ENCODE assay signal across 8 cellular contexts in genomic region chr7:22726345-22726848, GRCh38. TPM values are rescaled to one million over a fixed set of nuclear protein-coding genes. Genes with fewer than 3 reads are reported as not detected.
DNase-seq lines count a peak whose midpoint lies in the region; ATAC-seq and TF ChIP-seq lines count a peak whose summit lies in the region.

No MANE protein-coding gene starts in this region.

- H3K9ac ChIP-seq in adipocyte (ENCODE audit: low read length) (peak overlapping the region; percentile 95), skeletal muscle tissue (ENCODE audit: low read depth in 1 of 3, low read length in 3 of 3) (peak overlapping the region in 1 of 3 donors; percentile 62)

- H3K36me3 ChIP-seq in adipocyte (ENCODE audit: control insufficient read depth, insufficient read depth, low read length, severe bottlenecking) (peaks cover 23% of the 10 kb centered on the region), skeletal muscle tissue (ENCODE audit: control insufficient read depth in 3 of 3, insufficient read depth in 3 of 3, low read length in 3 of 3) (no peaks in the 10 kb centered on the region)

- peak overlapping the region; percentile 82 for H3K27ac ChIP-seq in skeletal muscle tissue (ENCODE audit: low read depth, low read length)

- in situ Hi-C loops in G401 (cut with HindIII; ENCODE audit: low sequenced_read_pairs): no loop called here

- peak; percentile 69 for ATAC-seq in GM21529 (IDR thresholded peaks at IDR 0.05; ENCODE audit: unreplicated experiment)
- ATAC-seq in SK-N-SH treated with all-trans-retinoic acid at 6 μM for 48 hours: peak; percentile 80

- H3K4me1 ChIP-seq in adipocyte (ENCODE audit: control insufficient read depth, insufficient read depth, low read length): peaks cover 57% of the 10 kb centered on the region
- peaks cover 43 to 52% (median 43%) of the 10 kb centered on the region in 3 donors for H3K4me1 ChIP-seq in skeletal muscle tissue (ENCODE audit: control insufficient read depth in 3 of 3, insufficient read depth in 3 of 3, low read length in 3 of 3)

- no peaks in the 10 kb centered on the region for H3K9me3 ChIP-seq in adipocyte (ENCODE audit: control insufficient read depth, low read length)
- H3K9me3 ChIP-seq in skeletal muscle tissue (ENCODE audit: control insufficient read depth in 3 of 3, low read length in 3 of 3): no peaks in the 10 kb centered on the region

- no peaks in the 10 kb centered on the region for H3K27me3 ChIP-seq in adipocyte (replicated peaks; ENCODE audit: control insufficient read depth, insufficient read depth, low read length)
- no peaks in the 10 kb centered on the region for H3K27me3 ChIP-seq in skeletal muscle tissue (ENCODE audit: control insufficient read depth in 3 of 3, insufficient read depth in 3 of 3, low read length in 3 of 3)

- peak; percentile 23 for DNase-seq in G401 (ENCODE audit: low spot score)
- DNase-seq in HuH-7.5 (ENCODE audit: low spot score): peak; percentile 46
- DNase-seq in adipocyte (ENCODE audit: low read depth): peak; percentile 87
- peak; percentile 82 for DNase-seq in iPS DF 19.7 (ENCODE audit: low read depth, low spot score)
- DNase-seq in mesenteric fat pad (ENCODE audit: low spot score): no peak

- H3K4me3 ChIP-seq in adipocyte (ENCODE audit: low read length) (peak overlapping the region; percentile 88), skeletal muscle tissue (ENCODE audit: low read length in 3 of 3) (peak overlapping the region; percentile 39 to 67 (median 42))

TF ChIP-seq in SK-N-SH treated with all-trans-retinoic acid at 6 μM for 48 hours, 23 proteins besides CTCF, POLR2A, EP300 and RAD21:
- TF ChIP-seq SNAI2 (CRISPR knock-in tag; IDR thresholded peaks at IDR 0.05) (no peak), ZFP30 (CRISPR knock-in tag; IDR thresholded peaks at IDR 0.05) (no peak), ISL1 (CRISPR knock-in tag; IDR thresholded peaks at IDR 0.05) (no peak), GLIS3 (CRISPR knock-in tag; IDR thresholded peaks at IDR 0.05) (no peak), TCF4 (CRISPR knock-in tag; IDR thresholded peaks at IDR 0.05; ENCODE audit: borderline replicate concordance) (no peak), TOX (CRISPR knock-in tag; IDR thresholded peaks at IDR 0.05; ENCODE audit: borderline replicate concordance) (no peak), ARNTL (CRISPR knock-in tag; IDR thresholded peaks at IDR 0.05; ENCODE audit: borderline replicate concordance, low read depth) (no peak), PPARA (CRISPR knock-in tag; IDR thresholded peaks at IDR 0.05; ENCODE audit: borderline replicate concordance) (no peak), CSRNP3 (CRISPR knock-in tag; IDR thresholded peaks at IDR 0.05) (no peak), POU6F1 (CRISPR knock-in tag; IDR thresholded peaks at IDR 0.05; ENCODE audit: borderline replicate concordance, low read depth) (no peak), ZFP3 (CRISPR knock-in tag; IDR thresholded peaks at IDR 0.05) (no peak), ZC3H10 (CRISPR knock-in tag; IDR thresholded peaks at IDR 0.05) (no peak), ZNF8 (CRISPR knock-in tag; IDR thresholded peaks at IDR 0.05) (no peak), BACH2 (CRISPR knock-in tag; IDR thresholded peaks at IDR 0.05; ENCODE audit: borderline replicate concordance) (no peak)
- TF ChIP-seq, protein P1, sequence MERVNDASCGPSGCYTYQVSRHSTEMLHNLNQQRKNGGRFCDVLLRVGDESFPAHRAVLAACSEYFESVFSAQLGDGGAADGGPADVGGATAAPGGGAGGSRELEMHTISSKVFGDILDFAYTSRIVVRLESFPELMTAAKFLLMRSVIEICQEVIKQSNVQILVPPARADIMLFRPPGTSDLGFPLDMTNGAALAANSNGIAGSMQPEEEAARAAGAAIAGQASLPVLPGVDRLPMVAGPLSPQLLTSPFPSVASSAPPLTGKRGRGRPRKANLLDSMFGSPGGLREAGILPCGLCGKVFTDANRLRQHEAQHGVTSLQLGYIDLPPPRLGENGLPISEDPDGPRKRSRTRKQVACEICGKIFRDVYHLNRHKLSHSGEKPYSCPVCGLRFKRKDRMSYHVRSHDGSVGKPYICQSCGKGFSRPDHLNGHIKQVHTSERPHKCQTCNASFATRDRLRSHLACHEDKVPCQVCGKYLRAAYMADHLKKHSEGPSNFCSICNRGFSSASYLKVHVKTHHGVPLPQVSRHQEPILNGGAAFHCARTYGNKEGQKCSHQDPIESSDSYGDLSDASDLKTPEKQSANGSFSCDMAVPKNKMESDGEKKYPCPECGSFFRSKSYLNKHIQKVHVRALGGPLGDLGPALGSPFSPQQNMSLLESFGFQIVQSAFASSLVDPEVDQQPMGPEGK (CRISPR knock-in tag; IDR thresholded peaks at IDR 0.05; ENCODE audit: borderline replicate concordance): no peak
- TF ChIP-seq, protein P2, sequence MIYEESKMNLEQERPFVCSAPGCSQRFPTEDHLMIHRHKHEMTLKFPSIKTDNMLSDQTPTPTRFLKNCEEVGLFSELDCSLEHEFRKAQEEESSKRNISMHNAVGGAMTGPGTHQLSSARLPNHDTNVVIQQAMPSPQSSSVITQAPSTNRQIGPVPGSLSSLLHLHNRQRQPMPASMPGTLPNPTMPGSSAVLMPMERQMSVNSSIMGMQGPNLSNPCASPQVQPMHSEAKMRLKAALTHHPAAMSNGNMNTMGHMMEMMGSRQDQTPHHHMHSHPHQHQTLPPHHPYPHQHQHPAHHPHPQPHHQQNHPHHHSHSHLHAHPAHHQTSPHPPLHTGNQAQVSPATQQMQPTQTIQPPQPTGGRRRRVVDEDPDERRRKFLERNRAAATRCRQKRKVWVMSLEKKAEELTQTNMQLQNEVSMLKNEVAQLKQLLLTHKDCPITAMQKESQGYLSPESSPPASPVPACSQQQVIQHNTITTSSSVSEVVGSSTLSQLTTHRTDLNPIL (CRISPR knock-in tag; IDR thresholded peaks at IDR 0.05; ENCODE audit: low read depth): no peak

RNA-seq across cellular contexts. Expression of gene IL6, which starts 0.6 kb away (rescaled TPM):
- total RNA-seq in G401 (2014; rRNA removed; shearing (Covaris generic)): not detected in 2 replicates
- not detected for total RNA-seq in skeletal muscle tissue
- 385 TPM for total RNA-seq in mesenteric fat pad

Comparison
In these comparisons a context has a peak if more than half of its experiments do, and no peak if none do; other contexts are left out.
1. RNA of gene IL6, which starts 0.6 kb away (total RNA-seq): 385 TPM in mesenteric fat pad (single experiment); not detected in G401 and not detected in skeletal muscle tissue (single experiment); every median in the first group is over 100 times any median in the second.